Comparison of ENCODE assay signal across 2 cellular contexts in the genomic region with DNA sequence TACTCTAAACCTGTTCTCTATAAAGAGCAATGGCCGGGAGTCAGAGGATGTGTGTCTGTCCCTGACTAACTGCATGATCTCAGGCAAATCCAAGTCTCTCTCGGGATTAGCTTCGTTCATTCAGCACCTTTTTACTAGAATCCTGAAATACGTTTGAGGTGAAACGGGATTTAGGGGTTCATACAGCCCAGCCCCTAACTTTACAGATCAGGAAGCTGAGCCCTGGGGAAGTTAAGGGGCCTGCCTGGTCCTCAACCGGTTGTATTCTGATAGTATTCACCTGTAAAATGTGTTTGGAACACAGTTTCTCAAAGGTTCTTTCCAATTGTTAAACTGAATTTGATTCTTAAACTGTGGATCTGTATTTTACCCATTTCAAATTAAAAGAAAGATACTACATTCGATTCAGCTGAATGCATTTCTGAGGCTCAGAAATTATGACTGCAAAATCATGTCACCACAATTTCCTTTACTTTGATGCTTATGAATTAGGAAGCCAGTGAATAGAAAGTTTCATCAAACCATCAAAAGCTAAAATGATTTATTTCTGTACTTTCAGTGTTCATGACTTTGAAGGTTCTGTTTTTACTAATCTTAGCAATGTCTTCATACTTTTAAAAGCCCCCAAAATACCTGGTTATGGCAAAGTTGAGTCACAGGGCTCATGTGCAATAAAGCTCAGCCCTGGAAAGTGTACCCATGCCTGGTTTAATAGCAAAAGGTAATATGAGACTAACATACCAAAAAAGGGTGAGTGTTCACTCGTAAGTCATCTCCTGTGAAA.
A peak's percentile ranks its signal among the peaks of the same experiment; 100 is the strongest.
TF ChIP-seq lines count a peak whose summit lies in the region.

No MANE protein-coding gene starts in this region.

TF ChIP-seq in GM12891, 5 proteins besides CTCF, POLR2A, EP300 and RAD21 (continued from another document):
- TF ChIP-seq PAX5 (IDR thresholded peaks at IDR 0.05; ENCODE audit: insufficient read depth, low read length, severe bottlenecking): peak; percentile 70
- TF ChIP-seq SPI1 (IDR thresholded peaks at IDR 0.05; ENCODE audit: low read depth, low read length): no peak
- no peak for TF ChIP-seq POLR2AphosphoS5 (IDR thresholded peaks at IDR 0.05; ENCODE audit: low read depth, low read length)
- no peak for TF ChIP-seq POU2F2 (IDR thresholded peaks at IDR 0.05; ENCODE audit: low read depth, low read length)

TF ChIP-seq in K562, 482 proteins besides CTCF, POLR2A, EP300 and RAD21 (continued from another document):
- no peak for TF ChIP-seq PTRF (tag; IDR thresholded peaks at IDR 0.05)
- TF ChIP-seq ZNF431 (CRISPR knock-in tag; IDR thresholded peaks at IDR 0.05): no peak
- TF ChIP-seq ZNF232 (CRISPR knock-in tag; IDR thresholded peaks at IDR 0.05): no peak
TF ChIP-seq in K562: peak in this region for 1.
